ENCODE assay signal across 8 cellular contexts in genomic region chr15:99076555-99077308, GRCh38. TPM values are rescaled to one million over a fixed set of nuclear protein-coding genes. Genes with fewer than 3 reads are reported as not detected.
DNase-seq lines count a peak whose midpoint lies in the region; ATAC-seq and TF ChIP-seq lines count a peak whose summit lies in the region.

No MANE protein-coding gene starts in this region.

- TF ChIP-seq POLR2A in ovary (IDR thresholded peaks at IDR 0.05), result no peak

- H3K4me2 ChIP-seq in Karpas-422 (ENCODE audit: low read depth, low read length, poor library complexity, severe bottlenecking), result peak overlapping the region; percentile 42

- WGBS in ovary, 3 donors, result 9 to 12% (median 10%) methylated on average over 10 of the region's 10 CpGs

- peak; percentile 90 for TF ChIP-seq CTCF in Panc1 (IDR thresholded peaks at IDR 0.05)
- peak; percentile 72 to 89 (median 87) for TF ChIP-seq CTCF in ovary (IDR thresholded peaks at IDR 0.05)

- H3K9ac ChIP-seq in Karpas-422 (ENCODE audit: low read length), result peak overlapping the region; percentile 30; the same call in 1 of the 2 replicates

- H3K4me1 Mint-ChIP-seq in activated naive CD8-positive, alpha-beta T cell treated with anti-CD3 and anti-CD28 coated beads for 36 hours, result peaks cover 7% of the 10 kb centered on the region

- no peaks in the 10 kb centered on the region for H3K79me2 ChIP-seq in Karpas-422 (ENCODE audit: low read length)

- in situ Hi-C loops in Panc1 (cut with HindIII; ENCODE audit: low pct_unique_long_range_greater_than_20kb, low sequenced_read_pairs), result no loop called here

- ATAC-seq in Panc1 (peak; percentile 96), Right ventricle myocardium superior (ENCODE audit: poor library complexity) (peak; percentile 92)

- H3K4me3 ChIP-seq in Karpas-422 (ENCODE audit: low read length) (peak overlapping the region; percentile 21; the same call in 1 of the 2 replicates), Panc1 (ENCODE audit: low read depth in 2 of 2, low read length in 2 of 2) (peak overlapping the region; percentile 24 to 46), ovary (peak overlapping the region; percentile 8)

- peaks cover 18% of the 10 kb centered on the region for H3K27me3 Mint-ChIP-seq in activated naive CD8-positive, alpha-beta T cell treated with anti-CD3 and anti-CD28 coated beads for 36 hours

- no peaks in the 10 kb centered on the region for H4K20me1 ChIP-seq in Karpas-422 (ENCODE audit: insufficient read depth, low read depth, low read length)

- BruUV-seq in Panc1 (replicated peaks; lab: Mats Ljungman, UMichigan), result no TSS peak

- no peaks in the 10 kb centered on the region for H3K36me3 Mint-ChIP-seq in activated naive CD8-positive, alpha-beta T cell treated with anti-CD3 and anti-CD28 coated beads for 36 hours

- CTCF ChIA-PET in Panc1 (lab: Charles Lee), result interaction anchor here (0.6 to 1.5 kb wide), 5 partner anchors 10 to 489 kb away, joined by 4 to 6 read pairs (median 5); no protein-coding TSS in a partner anchor

- H3K9me2 ChIP-seq in Karpas-422 (replicated peaks; ENCODE audit: insufficient read depth, low read length), result no peaks in the 10 kb centered on the region

- intact Hi-C loops in Panc1 (cut with micrococcal nuclease; ENCODE audit: unreplicated experiment), result loop anchor here (5.0 to 10.0 kb wide), 3 partner anchors 422 to 634 kb away; no protein-coding TSS in a partner anchor
- intact Hi-C loops in Right ventricle myocardium superior (cut with DNase I), result loop anchor here (2.0 to 5.0 kb wide), 2 partner anchors 559 to 634 kb away; no protein-coding TSS in a partner anchor
- intact Hi-C loops in ovary (cut with DNase I), result loop anchor here in 3 of 4 donors (5.0 to 10.0 kb wide), 4 partner anchors 212 to 634 kb away; partner anchors contain the start of gene IGF1R (in 1 of the 3)

- H3K9me3 Mint-ChIP-seq in activated naive CD8-positive, alpha-beta T cell treated with anti-CD3 and anti-CD28 coated beads for 36 hours, result no peaks in the 10 kb centered on the region

- POLR2A ChIA-PET in Panc1 (lab: Charles Lee), result interaction anchor here (0.5 kb wide), 2 partner anchors 51 to 349 kb away, joined by 3 to 7 read pairs; no protein-coding TSS in a partner anchor

- H3K9me3 ChIP-seq in Karpas-422 (ENCODE audit: low read length), result no peaks in the 10 kb centered on the region
- H3K9me3 ChIP-seq in Panc1 (ENCODE audit: control insufficient read depth, insufficient read depth, low read depth, low read length), result no peaks in the 10 kb centered on the region
- H3K9me3 ChIP-seq in ovary, result no peaks in the 10 kb centered on the region

- DNase-seq in GM04504 (ENCODE audit: low read depth) (peak; percentile 66), GOT3 (lab: John Stamatoyannopoulos, UW) (peak; percentile 14), Karpas-422 (peak; percentile 87), Panc1 (ENCODE audit: low read depth, low spot score) (peak; percentile 83), Right ventricle myocardium superior (peak; percentile 50), ovary (peak; percentile 74 to 83 (median 76))
- peak; percentile 30 for DNase-seq in activated naive CD8-positive, alpha-beta T cell treated with anti-CD3 and anti-CD28 coated beads for 36 hours
- no peak for DNase-seq in effector CD4-positive, alpha-beta T cell

- no peak overlapping the region for H3K27ac Mint-ChIP-seq in activated naive CD8-positive, alpha-beta T cell treated with anti-CD3 and anti-CD28 coated beads for 36 hours

- H3K27ac ChIP-seq in Karpas-422 (ENCODE audit: low read length), result no peak overlapping the region
- H3K27ac ChIP-seq in Panc1 (ENCODE audit: low read length), result peak overlapping the region; percentile 72
- peak overlapping the region in 1 of 2 donors; percentile 31 for H3K27ac ChIP-seq in ovary

- peaks cover 6% of the 10 kb centered on the region for H3K4me1 ChIP-seq in Karpas-422 (ENCODE audit: low read length)
- 0 out of 2 replicates have a peak, but pooled peaks cover 5% of the 10 kb centered on the region for H3K4me1 ChIP-seq in Panc1 (ENCODE audit: control insufficient read depth, insufficient read depth, low read length)
- no peaks in the 10 kb centered on the region for H3K4me1 ChIP-seq in ovary (ENCODE audit: insufficient read depth)

- no peak overlapping the region for H2AFZ ChIP-seq in Karpas-422 (ENCODE audit: low read length)

- H3K27me3 ChIP-seq in Karpas-422 (ENCODE audit: low read length) (no peaks in the 10 kb centered on the region), Panc1 (ENCODE audit: control insufficient read depth, insufficient read depth, low read length) (no peaks in the 10 kb centered on the region), ovary (no peaks in the 10 kb centered on the region)

- H3K36me3 ChIP-seq in Karpas-422 (ENCODE audit: insufficient read depth, low read length) (no peaks in the 10 kb centered on the region), Panc1 (ENCODE audit: control insufficient read depth, insufficient read depth, low read length) (no peaks in the 10 kb centered on the region), ovary (no peaks in the 10 kb centered on the region)

- peak overlapping the region; percentile 76 for H3K4me3 Mint-ChIP-seq in activated naive CD8-positive, alpha-beta T cell treated with anti-CD3 and anti-CD28 coated beads for 36 hours

- TF ChIP-seq EP300 in ovary (IDR thresholded peaks at IDR 0.05), result no peak

RNA-seq across cellular contexts. Expression of gene SYNM, which starts 28.1 kb away (rescaled TPM):
- not detected in 2 replicates for total RNA-seq in Karpas-422 (2014; rRNA removed; shearing (Covaris generic); ENCODE audit: low replicate concordance)
- total RNA-seq in Panc1 (2021; ENCODE audit: unreplicated experiment) (38.9 TPM), Right ventricle myocardium superior (295 TPM), ovary (10 to 100 TPM in 4 of 7 donors, 1 to 10 TPM in 3; 4.5 to 54.0 (median 14.9) TPM)
- 29.7 TPM for polyA plus RNA-seq in Panc1 (2012; ENCODE audit: insufficient read length)
- under 1 TPM; 0.12 to 0.14 TPM for total RNA-seq in activated naive CD8-positive, alpha-beta T cell treated with anti-CD3 and anti-CD28 coated beads for 36 hours
- 10 to 100 TPM in 1 of 2 donors, 1 to 10 TPM in 1; 5.8 to 40.9 TPM for polyA plus RNA-seq in ovary
